ENCODE assay signal across 8 cellular contexts in the genomic region with DNA sequence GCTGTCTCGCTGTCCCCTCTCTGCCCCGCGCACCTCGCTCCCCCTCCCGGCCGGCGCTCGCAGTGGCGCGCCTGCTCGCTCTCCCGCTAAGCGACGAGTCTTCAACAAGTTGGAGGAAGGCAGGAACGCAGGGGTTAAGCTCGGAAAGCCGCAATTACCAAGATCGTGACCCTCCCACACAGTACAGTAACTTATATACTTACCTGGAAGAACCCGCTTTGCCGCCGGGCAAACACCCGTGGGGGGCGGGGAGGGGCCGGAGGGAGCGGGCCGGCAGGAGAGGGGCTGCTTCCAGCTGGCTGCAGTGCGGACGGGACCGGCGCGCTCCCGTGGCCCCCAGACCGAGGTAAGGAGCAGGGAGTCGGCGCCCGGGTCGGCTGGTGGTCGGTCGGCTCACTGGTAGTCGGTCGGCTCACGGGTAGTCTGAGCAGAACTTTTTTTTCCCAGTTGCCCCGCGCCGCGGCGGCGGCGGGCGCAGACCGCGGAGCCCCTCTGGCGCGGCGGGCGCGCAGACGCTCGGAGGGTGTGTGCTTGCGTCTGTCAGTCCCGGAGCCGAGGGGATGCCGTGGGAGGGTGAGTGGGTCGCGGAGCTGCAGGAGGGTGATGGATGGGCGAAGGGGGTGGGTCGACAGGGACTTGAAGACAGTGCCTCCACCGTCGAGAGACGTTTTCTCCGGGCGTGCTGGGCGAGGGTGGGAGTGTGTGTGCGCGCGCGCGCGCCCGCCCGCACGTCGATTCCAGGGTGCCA.
DNase-seq lines count a peak whose midpoint lies in the region; ATAC-seq and TF ChIP-seq lines count a peak whose summit lies in the region.

No MANE protein-coding gene starts in this region.

- H3K4me3 ChIP-seq in Peyer's patch (peak overlapping the region; percentile 26 to 56 (median 48)), breast epithelium (peak overlapping the region; percentile 37 to 68 (median 48)), left lung (peak overlapping the region; percentile 22 to 43)

- no peak for TF ChIP-seq POLR2A in Peyer's patch (IDR thresholded peaks at IDR 0.05)
- no peak for TF ChIP-seq POLR2A in breast epithelium (IDR thresholded peaks at IDR 0.05)

- H3K27ac ChIP-seq in Peyer's patch (no peak overlapping the region), breast epithelium (no peak overlapping the region), left lung (no peak overlapping the region)

- H3K36me3 ChIP-seq in Peyer's patch (no peaks in the 10 kb centered on the region), breast epithelium (no peaks in the 10 kb centered on the region), left lung (no peaks in the 10 kb centered on the region)

- intact Hi-C loops in breast epithelium (cut with DNase I; ENCODE audit: low total_unique reads), result no loop called here
- intact Hi-C loops in left lung (cut with DNase I), result no loop called here

- CTCF ChIA-PET in HEK293T (lab: Yijun Ruan, JAX), result no interaction called here

- H3K27me3 ChIP-seq in Peyer's patch (peaks cover 0 to 73% of the 10 kb centered on the region in 2 donors), breast epithelium (peaks cover 3 to 100% of the 10 kb centered on the region in 2 donors), left lung (peaks cover 97 to 100% of the 10 kb centered on the region in 2 donors)

- H3K9me3 ChIP-seq in Peyer's patch (no peaks in the 10 kb centered on the region), breast epithelium (no peaks in the 10 kb centered on the region), left lung (no peaks in the 10 kb centered on the region)

- peak; percentile 20 for ATAC-seq in left lung
- peak; percentile 31 for ATAC-seq in stimulated activated memory B cell treated with anti-CD40 and anti-IgM and Interleukin-4, amounts not matched to agents 10 μg/mL and 1 μg/mL and 100 μg/mL, for 72 hours
- ATAC-seq in HG03520 (IDR thresholded peaks at IDR 0.05; ENCODE audit: unreplicated experiment), result no peak

- peaks cover 0 to 55% (median 12%) of the 10 kb centered on the region in 4 donors for H3K4me1 ChIP-seq in Peyer's patch
- H3K4me1 ChIP-seq in breast epithelium, result peaks cover 0 to 16% of the 10 kb centered on the region in 2 donors
- peaks cover 2 to 34% of the 10 kb centered on the region in 2 donors for H3K4me1 ChIP-seq in left lung

- peaks cover 89% of the 10 kb centered on the region for H3K27me3 Mint-ChIP-seq in stimulated activated memory B cell treated with anti-CD40 and anti-IgM and Interleukin-4, amounts not matched to agents 10 μg/mL and 1 μg/mL and 100 μg/mL, for 72 hours

- H3K9me3 Mint-ChIP-seq in stimulated activated memory B cell treated with anti-CD40 and anti-IgM and Interleukin-4, amounts not matched to agents 10 μg/mL and 1 μg/mL and 100 μg/mL, for 72 hours, result peaks cover 2% of the 10 kb centered on the region

- H3K36me3 Mint-ChIP-seq in stimulated activated memory B cell treated with anti-CD40 and anti-IgM and Interleukin-4, amounts not matched to agents 10 μg/mL and 1 μg/mL and 100 μg/mL, for 72 hours, result no peaks in the 10 kb centered on the region

- POLR2A ChIA-PET in HEK293T (lab: Yijun Ruan, JAX), result interaction anchor here (0.5 kb wide), 1 partner anchor 673 kb away, joined by 3 read pairs; no protein-coding TSS in a partner anchor

- peak; percentile 82 for DNase-seq in D341Med (ENCODE audit: low spot score)
- peak; percentile 66 for DNase-seq in HEK293T (ENCODE audit: extremely low spot score)
- no peak for DNase-seq in Peyer's patch
- DNase-seq in breast epithelium (ENCODE audit: low spot score in 2 of 2), result no peak
- peak in 1 of 2 donors; percentile 78 for DNase-seq in left lung
- no peak for DNase-seq in NCI-H2107 treated with DMSO at 0.1 percent for 48 hours (lab: John Stamatoyannopoulos, UW; ENCODE audit: unreplicated experiment)

- H3K4me1 Mint-ChIP-seq in stimulated activated memory B cell treated with anti-CD40 and anti-IgM and Interleukin-4, amounts not matched to agents 10 μg/mL and 1 μg/mL and 100 μg/mL, for 72 hours, result peaks cover 59% of the 10 kb centered on the region

- TF ChIP-seq CTCF in Peyer's patch (IDR thresholded peaks at IDR 0.05) (no peak), breast epithelium (IDR thresholded peaks at IDR 0.05) (no peak), left lung (IDR thresholded peaks at IDR 0.05) (no peak)

- peak overlapping the region; percentile 71 for H3K4me3 Mint-ChIP-seq in stimulated activated memory B cell treated with anti-CD40 and anti-IgM and Interleukin-4, amounts not matched to agents 10 μg/mL and 1 μg/mL and 100 μg/mL, for 72 hours

- H3K27ac Mint-ChIP-seq in stimulated activated memory B cell treated with anti-CD40 and anti-IgM and Interleukin-4, amounts not matched to agents 10 μg/mL and 1 μg/mL and 100 μg/mL, for 72 hours, result no peak overlapping the region

TF ChIP-seq in HEK293T, 16 proteins besides CTCF, POLR2A, EP300 and RAD21:
- no peak for TF ChIP-seq FOXK2 (IDR thresholded peaks at IDR 0.05)
- TF ChIP-seq CTBP1 (IDR thresholded peaks at IDR 0.05; ENCODE audit: borderline replicate concordance), result no peak
- no peak for TF ChIP-seq SP1 (IDR thresholded peaks at IDR 0.05)
- no peak for TF ChIP-seq SUZ12 (IDR thresholded peaks at IDR 0.05)
- no peak for TF ChIP-seq LEF1 (IDR thresholded peaks at IDR 0.05; ENCODE audit: borderline replicate concordance)
- TF ChIP-seq BHLHE40 (IDR thresholded peaks at IDR 0.05; ENCODE audit: borderline replicate concordance), result no peak
- TF ChIP-seq, protein P1, sequence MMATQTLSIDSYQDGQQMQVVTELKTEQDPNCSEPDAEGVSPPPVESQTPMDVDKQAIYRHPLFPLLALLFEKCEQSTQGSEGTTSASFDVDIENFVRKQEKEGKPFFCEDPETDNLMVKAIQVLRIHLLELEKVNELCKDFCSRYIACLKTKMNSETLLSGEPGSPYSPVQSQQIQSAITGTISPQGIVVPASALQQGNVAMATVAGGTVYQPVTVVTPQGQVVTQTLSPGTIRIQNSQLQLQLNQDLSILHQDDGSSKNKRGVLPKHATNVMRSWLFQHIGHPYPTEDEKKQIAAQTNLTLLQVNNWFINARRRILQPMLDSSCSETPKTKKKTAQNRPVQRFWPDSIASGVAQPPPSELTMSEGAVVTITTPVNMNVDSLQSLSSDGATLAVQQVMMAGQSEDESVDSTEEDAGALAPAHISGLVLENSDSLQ (IDR thresholded peaks at IDR 0.05), result no peak
- no peak for TF ChIP-seq ZNF384 (IDR thresholded peaks at IDR 0.05)
- no peak for TF ChIP-seq ARNT (IDR thresholded peaks at IDR 0.05)
- TF ChIP-seq FOXA1 (IDR thresholded peaks at IDR 0.05), result no peak

Comparison
In these comparisons a context has a peak if more than half of its experiments do, and no peak if none do; other contexts are left out.
1. DNase-seq: peak in D341Med (single experiment) and HEK293T (single experiment); none in Peyer's patch (0 of 3), breast epithelium (0 of 2) and NCI-H2107 treated with DMSO at 0.1 percent for 48 hours (single experiment).
2. Peak in every context shown above with its lines, with median percentiles within 50 percentile points of each other: H3K4me3 ChIP-seq.